ENCODE assay signal across 13 cellular contexts in genomic region chr1:19488136-19488535, GRCh38. TPM values are rescaled to one million over a fixed set of nuclear protein-coding genes. Genes with fewer than 3 reads are reported as not detected.
DNase-seq lines count a peak whose midpoint lies in the region; ATAC-seq and TF ChIP-seq lines count a peak whose summit lies in the region.
"Had no signal": no experiment of that assay in that cellular context is flagged by ENCODE, and none has a peak within 500 bp of the region (broad histone marks: within the 10 kb centered on the region; RNA-seq: fewer than 3 reads in every experiment).

No MANE protein-coding gene starts in this region.

- POLR2A ChIA-PET in MCF 10A (lab: Yijun Ruan, JAX), result interaction anchor here (0.6 to 4.3 kb wide), 14 partner anchors 9 to 160 kb away, joined by 3 to 24 read pairs (median 4); partner anchors contain the start of gene NBL1
- POLR2A ChIA-PET in OCI-LY7 (lab: Charles Lee), result interaction anchor here (0.6 kb wide), 1 partner anchor 1570 kb away, joined by 3 read pairs; no protein-coding TSS in a partner anchor

- H3K36me3 ChIP-seq in breast epithelium, result no peaks in the 10 kb centered on the region
- H3K36me3 ChIP-seq in OCI-LY7 (ENCODE audit: insufficient read depth, low read length), result peaks cover 8% of the 10 kb centered on the region; the same call in 1 of the 2 replicates
- peaks cover 0 to 7% (median 3%) of the 10 kb centered on the region in 4 donors for H3K36me3 ChIP-seq in stomach
- peaks cover 0 to 7% (median 0%) of the 10 kb centered on the region in 4 donors for H3K36me3 ChIP-seq in upper lobe of left lung

- no peak overlapping the region for H2AFZ ChIP-seq in OCI-LY7 (ENCODE audit: low read length)

- no peaks in the 10 kb centered on the region for H3K27me3 Mint-ChIP-seq in MCF 10A (ENCODE audit: insufficient read depth, unreplicated experiment)

- no peak overlapping the region for H3K4me3 Mint-ChIP-seq in MCF 10A (ENCODE audit: unreplicated experiment)

- CTCF ChIA-PET in MCF 10A (lab: Yijun Ruan, JAX) (interaction anchor here (0.6 to 2.7 kb wide), 18 partner anchors 8 to 217 kb away, joined by 3 to 14 read pairs (median 4); partner anchors contain the start of gene NBL1), OCI-LY7 (lab: Charles Lee; ENCODE audit: unreplicated experiment) (interaction anchor here (0.5 to 0.6 kb wide), 2 partner anchors 76 to 172 kb away, joined by 4 to 5 read pairs; no protein-coding TSS in a partner anchor)

- no peaks in the 10 kb centered on the region for H3K9me3 Mint-ChIP-seq in MCF 10A (ENCODE audit: unreplicated experiment)
- H3K9me3 Mint-ChIP-seq: T-helper 1 cell treated with Interleukin-12 subunit alpha and Interleukin-12 subunit beta and Interleukin-4 antibody, amounts not matched to agents 30 μg/mL and 1 μg/mL, for 36 hours had no signal

- peak overlapping the region; percentile 99 to 100 for H3K27ac ChIP-seq in breast epithelium
- no peak overlapping the region for H3K27ac ChIP-seq in OCI-LY7 (ENCODE audit: low read depth, low read length, poor library complexity, severe bottlenecking)
- H3K27ac ChIP-seq in stomach, result peak overlapping the region in 4 of 5 donors; percentile 99 to 100 (median 100)
- H3K27ac ChIP-seq in upper lobe of left lung, result peak overlapping the region in 1 of 4 donors; percentile 95
- H3K27ac ChIP-seq: left lung had no signal

- TF ChIP-seq CTCF in breast epithelium (IDR thresholded peaks at IDR 0.05) (no peak), MCF 10A (IDR thresholded peaks at IDR 0.05; ENCODE audit: unreplicated experiment) (no peak), OCI-LY7 (conservative IDR thresholded peaks at IDR 0.05; ENCODE audit: low read length) (peak; percentile 29; the same call in 1 of the 2 replicates), fibroblast of mammary gland (conservative IDR thresholded peaks at IDR 0.05; ENCODE audit: control insufficient read depth, insufficient read depth, low read depth, low read length) (no peak), stomach (IDR thresholded peaks at IDR 0.05) (no peak), upper lobe of left lung (IDR thresholded peaks at IDR 0.05) (no peak)

- H3K4me1 ChIP-seq in breast epithelium (peaks cover 0 to 6% of the 10 kb centered on the region in 2 donors), OCI-LY7 (ENCODE audit: insufficient read depth, low read length, poor library complexity, severe bottlenecking) (peaks cover 25% of the 10 kb centered on the region), stomach (peaks cover 17 to 43% (median 35%) of the 10 kb centered on the region in 4 donors), upper lobe of left lung (peaks cover 29 to 39% (median 33%) of the 10 kb centered on the region in 4 donors)

- H3K9me2 ChIP-seq in OCI-LY7 (ENCODE audit: insufficient read depth, low read length), result no peaks in the 10 kb centered on the region

- no peak overlapping the region for H3K4me3 ChIP-seq in breast epithelium
- no peak overlapping the region for H3K4me3 ChIP-seq in OCI-LY7 (ENCODE audit: low read depth, low read length, poor library complexity, severe bottlenecking)
- no peak overlapping the region for H3K4me3 ChIP-seq in fibroblast of mammary gland (ENCODE audit: control insufficient read depth, low read depth, low read length)
- H3K4me3 ChIP-seq in stomach, result no peak overlapping the region
- no peak overlapping the region for H3K4me3 ChIP-seq in upper lobe of left lung
- H3K4me3 ChIP-seq: left lung had no signal

- BruUV-seq in MCF 10A (replicated peaks; lab: Mats Ljungman, UMichigan), result no TSS peak
- no TSS peak for BruUV-seq in OCI-LY7 (replicated peaks; lab: Mats Ljungman, UMichigan)

- TF ChIP-seq EP300 in stomach (IDR thresholded peaks at IDR 0.05) (no peak), upper lobe of left lung (IDR thresholded peaks at IDR 0.05) (no peak)

- DNase-seq in breast epithelium (ENCODE audit: low spot score in 2 of 2) (no peak), MCF 10A (ENCODE audit: unreplicated experiment) (no peak), OCI-LY7 (ENCODE audit: low spot score) (no peak), fibroblast of mammary gland (ENCODE audit: low read depth) (peak; percentile 54), stomach (no peak), upper lobe of left lung (no peak), NCI-H128 (lab: John Stamatoyannopoulos, UW; ENCODE audit: unreplicated experiment) (no peak), germinal center (ENCODE audit: low spot score) (no peak)
- DNase-seq: aorta; DND-41; left lung; stimulated activated CD8-positive, alpha-beta memory T cell treated with anti-CD3 and anti-CD28 coated beads, Interleukin-4, amount 100 ng/mL, for 48 hours had no signal

- H4K20me1 ChIP-seq in OCI-LY7 (ENCODE audit: insufficient read depth, low read length), result peaks cover 18% of the 10 kb centered on the region

- no peak for ATAC-seq in upper lobe of left lung (ENCODE audit: low FRiP score in 2 of 2)
- ATAC-seq: left lung had no signal

- TF ChIP-seq POLR2A in breast epithelium (IDR thresholded peaks at IDR 0.05), result no peak
- TF ChIP-seq POLR2A in stomach (IDR thresholded peaks at IDR 0.05), result no peak
- TF ChIP-seq POLR2A in upper lobe of left lung (IDR thresholded peaks at IDR 0.05), result no peak

- intact Hi-C loops in breast epithelium (cut with DNase I; ENCODE audit: low total_unique reads), result loop anchor here (10.0 kb wide), 2 partner anchors 53 to 83 kb away; no protein-coding TSS in a partner anchor
- intact Hi-C loops in MCF 10A (cut with micrococcal nuclease), result loop anchor here (5.0 kb wide), 2 partner anchors 46 to 91 kb away; no protein-coding TSS in a partner anchor
- intact Hi-C loops in OCI-LY7 (cut with micrococcal nuclease; ENCODE audit: unreplicated experiment), result loop anchor here (5.0 kb wide), 1 partner anchor 96 kb away; no protein-coding TSS in a partner anchor
- intact Hi-C loops in stomach (cut with DNase I; ENCODE audit: low total_unique reads), result no loop called here

- H3K4me1 Mint-ChIP-seq in MCF 10A (ENCODE audit: insufficient read depth, unreplicated experiment), result peaks cover 22% of the 10 kb centered on the region

- no peak overlapping the region for H3K27ac Mint-ChIP-seq in MCF 10A (ENCODE audit: low read depth, unreplicated experiment)

- 76 to 90% (median 84%) methylated on average over 7 of the region's 7 CpGs for WGBS in stomach, 5 donors
- WGBS in upper lobe of left lung, 2 donors, result 72 to 77% methylated on average over 7 of the region's 7 CpGs

- H3K27me3 ChIP-seq in breast epithelium (no peaks in the 10 kb centered on the region), stomach (no peaks in the 10 kb centered on the region), upper lobe of left lung (no peaks in the 10 kb centered on the region)
- H3K27me3 ChIP-seq: left lung had no signal

- no peak overlapping the region for H3K4me2 ChIP-seq in OCI-LY7 (ENCODE audit: low read length)

- H3K79me2 ChIP-seq in OCI-LY7 (ENCODE audit: insufficient read depth, low read depth, low read length), result peaks cover 29% of the 10 kb centered on the region

- H3K9me3 ChIP-seq in breast epithelium (no peaks in the 10 kb centered on the region), OCI-LY7 (ENCODE audit: low read length) (no peaks in the 10 kb centered on the region), stomach (no peaks in the 10 kb centered on the region), upper lobe of left lung (no peaks in the 10 kb centered on the region)
- H3K9me3 ChIP-seq: left lung had no signal

- peaks cover 7% of the 10 kb centered on the region for H3K36me3 Mint-ChIP-seq in MCF 10A (ENCODE audit: insufficient read depth, unreplicated experiment)

RNA-seq across cellular contexts. Expression of gene CAPZB, which starts 2.8 kb away (rescaled TPM):
- total RNA-seq in breast epithelium (100 to 1,000 TPM; 112 to 114 (median 113) TPM), MCF 10A (2022) (252 and 259 TPM in 2 replicates), OCI-LY7 (2022) (187 and 190 TPM in 2 replicates), stomach (100 to 1,000 TPM in 3 of 5 donors, 10 to 100 TPM in 2; 84.9 to 246 (median 112) TPM), upper lobe of left lung (100 to 1,000 TPM in 5 of 6 donors, 10 to 100 TPM in 1; 96.4 to 303 (median 144) TPM)
- total RNA-seq in OCI-LY7 (2014; rRNA removed; shearing (Covaris generic)), result 56.1 and 61.3 TPM in 2 replicates
- polyA plus RNA-seq in stomach, result 100 to 1,000 TPM; 188 to 345 (median 256) TPM
